1 cellular context compared by ENCODE assay signal in genomic region chr16:3984111-3985060, GRCh38.
TF ChIP-seq lines count a peak whose summit lies in the region.

No MANE protein-coding gene starts in this region.

TF ChIP-seq in IMR-90, 13 proteins besides CTCF, POLR2A, EP300 and RAD21:
- no peak for TF ChIP-seq SMC3 (IDR thresholded peaks at IDR 0.05; ENCODE audit: low read depth, low read length)
- TF ChIP-seq CEBPB (IDR thresholded peaks at IDR 0.05; ENCODE audit: low read depth, low read length) = no peak
- TF ChIP-seq, protein P1, sequence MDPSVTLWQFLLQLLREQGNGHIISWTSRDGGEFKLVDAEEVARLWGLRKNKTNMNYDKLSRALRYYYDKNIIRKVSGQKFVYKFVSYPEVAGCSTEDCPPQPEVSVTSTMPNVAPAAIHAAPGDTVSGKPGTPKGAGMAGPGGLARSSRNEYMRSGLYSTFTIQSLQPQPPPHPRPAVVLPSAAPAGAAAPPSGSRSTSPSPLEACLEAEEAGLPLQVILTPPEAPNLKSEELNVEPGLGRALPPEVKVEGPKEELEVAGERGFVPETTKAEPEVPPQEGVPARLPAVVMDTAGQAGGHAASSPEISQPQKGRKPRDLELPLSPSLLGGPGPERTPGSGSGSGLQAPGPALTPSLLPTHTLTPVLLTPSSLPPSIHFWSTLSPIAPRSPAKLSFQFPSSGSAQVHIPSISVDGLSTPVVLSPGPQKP (IDR thresholded peaks at IDR 0.05; ENCODE audit: borderline replicate concordance, low read depth, low read length) = no peak
- TF ChIP-seq FOS (IDR thresholded peaks at IDR 0.05; ENCODE audit: low read depth, low read length) = no peak
